Comparison of ENCODE assay signal across 8 cellular contexts in the genomic region with DNA sequence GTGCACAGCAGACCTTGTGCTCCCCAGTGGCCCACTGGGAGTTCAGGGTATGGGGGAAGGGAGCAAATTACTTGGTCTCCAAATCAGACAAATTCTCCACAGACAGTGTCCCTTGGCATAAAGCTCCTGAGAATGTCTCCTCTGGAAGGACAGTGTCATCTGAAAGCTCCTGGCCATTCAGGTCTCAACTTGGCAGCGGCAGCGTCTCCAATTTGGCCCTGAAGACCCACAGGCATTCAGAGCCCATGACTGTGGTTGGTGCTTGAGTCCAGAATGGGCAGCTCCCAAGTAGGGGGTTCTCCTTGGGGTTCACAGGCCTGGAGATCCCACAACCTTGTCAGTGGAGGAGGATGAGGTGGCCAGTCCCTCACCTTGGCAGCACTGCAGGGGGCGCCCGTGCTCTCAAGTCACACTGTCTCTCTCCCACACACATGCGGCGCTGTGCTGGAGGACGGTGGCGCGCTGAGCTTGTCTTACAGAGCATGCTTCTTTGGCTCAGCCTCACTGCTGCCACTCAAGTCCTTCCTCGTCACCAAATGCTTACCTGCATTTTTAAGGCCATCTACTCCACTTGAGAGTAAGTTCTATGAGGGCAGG. TPM values are rescaled to one million over a fixed set of nuclear protein-coding genes. Genes with fewer than 3 reads are reported as not detected.
A peak's percentile ranks its signal among the peaks of the same experiment; 100 is the strongest.
DNase-seq lines count a peak whose midpoint lies in the region; ATAC-seq and TF ChIP-seq lines count a peak whose summit lies in the region.

No MANE protein-coding gene starts in this region.

- peaks cover 68% of the 10 kb centered on the region for H3K36me3 Mint-ChIP-seq in CD4-positive, alpha-beta T cell (ENCODE audit: low read depth)

- no peaks in the 10 kb centered on the region for H3K79me2 ChIP-seq in KMS-11 (ENCODE audit: insufficient read depth, low read depth)

- peaks cover 5% of the 10 kb centered on the region for H3K4me1 ChIP-seq in KMS-11 (ENCODE audit: low read depth, poor library complexity, severe bottlenecking)

- peaks cover 5% of the 10 kb centered on the region; the same call in 1 of the 2 replicates for H3K36me3 ChIP-seq in KMS-11 (ENCODE audit: insufficient read depth)

- no peaks in the 10 kb centered on the region for H3K27me3 ChIP-seq in CD4-positive, alpha-beta T cell (ENCODE audit: control insufficient read depth, insufficient read depth, low read length)
- no peaks in the 10 kb centered on the region for H3K27me3 ChIP-seq in KMS-11 (ENCODE audit: insufficient read depth, low read depth)

- H3K4me3 ChIP-seq in KMS-11 (IDR thresholded peaks at IDR 0.05; ENCODE audit: insufficient read depth, low read depth, low read length) (no peak overlapping the region), fibroblast of villous mesenchyme (ENCODE audit: low read depth, low read length) (no peak overlapping the region), coronary artery (no peak overlapping the region)

- H2AFZ ChIP-seq in KMS-11 (ENCODE audit: low read depth) = no peak overlapping the region

- no peak overlapping the region for H3K27ac Mint-ChIP-seq in CD4-positive, alpha-beta T cell

- TF ChIP-seq CTCF in CD4-positive, alpha-beta T cell (IDR thresholded peaks at IDR 0.05) = peak; percentile 14
- TF ChIP-seq CTCF in KMS-11 (conservative IDR thresholded peaks at IDR 0.05; ENCODE audit: low read depth, low read length) (peak; percentile 36; the same call in 1 of the 2 replicates), fibroblast of villous mesenchyme (IDR thresholded peaks at IDR 0.05; ENCODE audit: insufficient read depth, low read depth, low read length) (peak; percentile 48), coronary artery (IDR thresholded peaks at IDR 0.05) (no peak)

- POLR2A ChIA-PET in CD4-positive, alpha-beta T cell (lab: Charles Lee) = interaction anchor here (0.6 to 2.1 kb wide), 4 partner anchors 20 to 432 kb away, joined by 3 to 7 read pairs (median 4); a partner anchor contains a TSS

- H3K27ac ChIP-seq in CD4-positive, alpha-beta T cell (ENCODE audit: low read depth, low read length) = no peak overlapping the region
- H3K27ac ChIP-seq in KMS-11 (no peak overlapping the region), coronary artery (no peak overlapping the region)

- H3K9ac ChIP-seq in KMS-11 = no peak overlapping the region

- CTCF ChIA-PET in CD4-positive, alpha-beta T cell (lab: Charles Lee) = interaction anchor here (0.6 to 1.6 kb wide), 6 partner anchors 25 to 233 kb away, joined by 3 to 6 read pairs (median 3); a partner anchor contains a TSS

- H3K9me3 ChIP-seq in CD4-positive, alpha-beta T cell (ENCODE audit: control insufficient read depth, low read length) = no peaks in the 10 kb centered on the region

- DNase-seq in CD4-positive, alpha-beta T cell = peak in 8 of 10 experiments; percentile 22 to 56 (median 38)
- peak; percentile 50 to 51 for DNase-seq in activated CD4-positive, alpha-beta T cell treated with anti-CD3 and anti-CD28 coated beads, Interleukin-2, amount 50 U/mL, for 4 hours
- DNase-seq in fibroblast of villous mesenchyme (ENCODE audit: low read depth) = peak; percentile 39
- peak; percentile 71 for DNase-seq in stimulated activated CD4-positive, alpha-beta T cell treated with anti-CD3 and anti-CD28 coated beads, Interleukin-15, amount 100 ng/mL, for 24 hours
- DNase-seq in coronary artery (ENCODE audit: low spot score) = no peak
- no peak for DNase-seq in NCI-H128 (lab: John Stamatoyannopoulos, UW; ENCODE audit: unreplicated experiment)
- no peak for DNase-seq in retina

- ATAC-seq in CD4-positive, alpha-beta T cell (ENCODE audit: poor library complexity) = peak; percentile 62

- intact Hi-C loops in CD4-positive, alpha-beta T cell (cut with DNase I, micrococcal nuclease) = loop anchor here (5.0 kb wide), 2 partner anchors 230 to 235 kb away; no protein-coding TSS in a partner anchor

- H4K20me1 ChIP-seq in KMS-11 (ENCODE audit: insufficient read depth) = no peaks in the 10 kb centered on the region

- H3K9me3 Mint-ChIP-seq in CD4-positive, alpha-beta T cell = no peaks in the 10 kb centered on the region

- H3K27me3 Mint-ChIP-seq in CD4-positive, alpha-beta T cell = no peaks in the 10 kb centered on the region

- peaks cover 22% of the 10 kb centered on the region for H3K4me1 Mint-ChIP-seq in CD4-positive, alpha-beta T cell (ENCODE audit: low read depth)

- no peak overlapping the region for H3K4me3 Mint-ChIP-seq in CD4-positive, alpha-beta T cell

- no peak overlapping the region for H3K4me2 ChIP-seq in KMS-11

RNA-seq across cellular contexts. Expression of a gene that starts 20.7 kb away (rescaled TPM):
- 10 to 100 TPM; 38.3 to 40.3 TPM for total RNA-seq in CD4-positive, alpha-beta T cell
- total RNA-seq in fibroblast of villous mesenchyme = 57.4 and 59.6 TPM in 2 replicates

RNA-seq across cellular contexts. Expression of a gene that starts 21.6 kb away (rescaled TPM):
- total RNA-seq in CD4-positive, alpha-beta T cell = 10 to 100 TPM; 17.5 to 17.7 TPM
- 13.4 and 17.1 TPM in 2 replicates for total RNA-seq in fibroblast of villous mesenchyme

Comparison
In these comparisons a context has a peak if more than half of its experiments do, and no peak if none do; other contexts are left out.
1. DNase-seq: peak in CD4-positive, alpha-beta T cell (8 of 10), activated CD4-positive, alpha-beta T cell treated with anti-CD3 and anti-CD28 coated beads, Interleukin-2, amount 50 U/mL, for 4 hours (2 of 2), fibroblast of villous mesenchyme (single experiment) and stimulated activated CD4-positive, alpha-beta T cell treated with anti-CD3 and anti-CD28 coated beads, Interleukin-15, amount 100 ng/mL, for 24 hours (single experiment); none in coronary artery (single experiment), NCI-H128 (single experiment) and retina (single experiment).